7 cellular contexts compared by ENCODE assay signal in genomic region chr21:43456616-43457311, GRCh38. TPM values are rescaled to one million over a fixed set of nuclear protein-coding genes. Genes with fewer than 3 reads are reported as not detected.
A peak's percentile ranks its signal among the peaks of the same experiment; 100 is the strongest.
DNase-seq lines count a peak whose midpoint lies in the region; ATAC-seq, FAIRE-seq and TF ChIP-seq lines count a peak whose summit lies in the region.
"Not testable (repeated sequence)": the region's sequence is repeated elsewhere in the genome, so short reads cannot be mapped to it uniquely, and the experiment has no call there.

No MANE protein-coding gene starts in this region.

- no CpG with 5 or more reads among the region's 33 CpGs for WGBS in body of pancreas, 2 donors
- no CpG with 5 or more reads among the region's 33 CpGs for WGBS in heart left ventricle, 4 donors

- not testable (repeated sequence) for DNase-seq in GM12891 (ENCODE audit: insufficient read length, low spot score); activated CD8-positive, alpha-beta memory T cell treated with anti-CD3 and anti-CD28 coated beads, Interleukin-2, amount 10 ng/mL, durations not matched to agents 7 days and 5 days; body of pancreas; heart left ventricle; left lobe of liver (ENCODE audit: low spot score); naive thymus-derived CD4-positive, alpha-beta T cell

- not testable (repeated sequence) for H3K4me1 Mint-ChIP-seq in activated CD8-positive, alpha-beta memory T cell treated with anti-CD3 and anti-CD28 coated beads, Interleukin-2, amount 10 ng/mL, durations not matched to agents 7 days and 5 days; naive thymus-derived CD4-positive, alpha-beta T cell; stimulated activated memory B cell treated with anti-CD40 and anti-IgM and Interleukin-4, amounts not matched to agents 10 μg/mL and 1 μg/mL and 100 μg/mL, for 72 hours

- TF ChIP-seq CTCF in body of pancreas (IDR thresholded peaks at IDR 0.05); heart left ventricle (IDR thresholded peaks at IDR 0.05): not testable (repeated sequence)

- POLR2A ChIA-PET in naive thymus-derived CD4-positive, alpha-beta T cell (lab: Charles Lee), result not testable (repeated sequence)

- H3K4me1 ChIP-seq in body of pancreas; heart left ventricle; naive thymus-derived CD4-positive, alpha-beta T cell (ENCODE audit: control insufficient read depth in 2 of 2, insufficient read depth in 2 of 2, low read length in 2 of 2): not testable (repeated sequence)

- not testable (repeated sequence) for H3K9me3 Mint-ChIP-seq in activated CD8-positive, alpha-beta memory T cell treated with anti-CD3 and anti-CD28 coated beads, Interleukin-2, amount 10 ng/mL, durations not matched to agents 7 days and 5 days (ENCODE audit: low read depth); naive thymus-derived CD4-positive, alpha-beta T cell; stimulated activated memory B cell treated with anti-CD40 and anti-IgM and Interleukin-4, amounts not matched to agents 10 μg/mL and 1 μg/mL and 100 μg/mL, for 72 hours

- not testable (repeated sequence) for H3K27me3 ChIP-seq in body of pancreas; heart left ventricle; naive thymus-derived CD4-positive, alpha-beta T cell (ENCODE audit: control insufficient read depth in 2 of 2, insufficient read depth in 2 of 2, low read length in 2 of 2)

- H3K36me3 Mint-ChIP-seq in activated CD8-positive, alpha-beta memory T cell treated with anti-CD3 and anti-CD28 coated beads, Interleukin-2, amount 10 ng/mL, durations not matched to agents 7 days and 5 days; naive thymus-derived CD4-positive, alpha-beta T cell; stimulated activated memory B cell treated with anti-CD40 and anti-IgM and Interleukin-4, amounts not matched to agents 10 μg/mL and 1 μg/mL and 100 μg/mL, for 72 hours: not testable (repeated sequence)

- not testable (repeated sequence) for H3K4me3 ChIP-seq in body of pancreas; heart left ventricle; naive thymus-derived CD4-positive, alpha-beta T cell (ENCODE audit: low read length)

- CTCF ChIA-PET in activated CD8-positive, alpha-beta memory T cell treated with anti-CD3 and anti-CD28 coated beads, Interleukin-2, amount 10 ng/mL, durations not matched to agents 7 days and 5 days (lab: Charles Lee); naive thymus-derived CD4-positive, alpha-beta T cell (lab: Charles Lee): not testable (repeated sequence)

- not testable (repeated sequence) for H3K36me3 ChIP-seq in body of pancreas (replicated peaks in 1 of 2; ENCODE audit: insufficient read depth in 1 of 2, low read depth in 2 of 2); heart left ventricle; naive thymus-derived CD4-positive, alpha-beta T cell (ENCODE audit: control insufficient read depth in 2 of 3, insufficient read depth in 3 of 3, low read length in 3 of 3)

- peak; percentile 28 for ATAC-seq in activated CD8-positive, alpha-beta memory T cell treated with anti-CD3 and anti-CD28 coated beads, Interleukin-2, amount 10 ng/mL, durations not matched to agents 7 days and 5 days
- ATAC-seq in body of pancreas (peak; percentile 27), heart left ventricle (peak; percentile 74 to 88 (median 82)), left lobe of liver (peak; percentile 47)
- ATAC-seq in naive thymus-derived CD4-positive, alpha-beta T cell, result peak; percentile 56
- peak; percentile 73 for ATAC-seq in stimulated activated memory B cell treated with anti-CD40 and anti-IgM and Interleukin-4, amounts not matched to agents 10 μg/mL and 1 μg/mL and 100 μg/mL, for 72 hours

- not testable (repeated sequence) for H3K27me3 Mint-ChIP-seq in activated CD8-positive, alpha-beta memory T cell treated with anti-CD3 and anti-CD28 coated beads, Interleukin-2, amount 10 ng/mL, durations not matched to agents 7 days and 5 days; naive thymus-derived CD4-positive, alpha-beta T cell; stimulated activated memory B cell treated with anti-CD40 and anti-IgM and Interleukin-4, amounts not matched to agents 10 μg/mL and 1 μg/mL and 100 μg/mL, for 72 hours

- intact Hi-C loops in body of pancreas (cut with DNase I); heart left ventricle (cut with DNase I); naive thymus-derived CD4-positive, alpha-beta T cell (cut with micrococcal nuclease): not testable (repeated sequence)

- H3K27ac ChIP-seq in body of pancreas; heart left ventricle; naive thymus-derived CD4-positive, alpha-beta T cell (ENCODE audit: low read depth, low read length): not testable (repeated sequence)

- H3K9me3 ChIP-seq in body of pancreas; heart left ventricle; naive thymus-derived CD4-positive, alpha-beta T cell (ENCODE audit: control insufficient read depth in 2 of 3, low read length in 3 of 3): not testable (repeated sequence)

- not testable (repeated sequence) for H3K4me3 Mint-ChIP-seq in activated CD8-positive, alpha-beta memory T cell treated with anti-CD3 and anti-CD28 coated beads, Interleukin-2, amount 10 ng/mL, durations not matched to agents 7 days and 5 days; naive thymus-derived CD4-positive, alpha-beta T cell; stimulated activated memory B cell treated with anti-CD40 and anti-IgM and Interleukin-4, amounts not matched to agents 10 μg/mL and 1 μg/mL and 100 μg/mL, for 72 hours

- not testable (repeated sequence) for TF ChIP-seq POLR2A in GM12891 (IDR thresholded peaks at IDR 0.05; ENCODE audit: low read depth, low read length); body of pancreas (IDR thresholded peaks at IDR 0.05); heart left ventricle (IDR thresholded peaks at IDR 0.05)

- FAIRE-seq in GM12891 (lab: Jason Lieb, UNC), result peak; percentile 88

- H3K27ac Mint-ChIP-seq in activated CD8-positive, alpha-beta memory T cell treated with anti-CD3 and anti-CD28 coated beads, Interleukin-2, amount 10 ng/mL, durations not matched to agents 7 days and 5 days; naive thymus-derived CD4-positive, alpha-beta T cell; stimulated activated memory B cell treated with anti-CD40 and anti-IgM and Interleukin-4, amounts not matched to agents 10 μg/mL and 1 μg/mL and 100 μg/mL, for 72 hours: not testable (repeated sequence)

RNA-seq across cellular contexts. Expression of gene SIK1, which starts 29.8 kb away (rescaled TPM):
- polyA plus RNA-seq in GM12891 (2012; ENCODE audit: low read depth, missing spikeins), result 1.5 TPM
- total RNA-seq in activated CD8-positive, alpha-beta memory T cell treated with anti-CD3 and anti-CD28 coated beads, Interleukin-2, amount 10 ng/mL, durations not matched to agents 7 days and 5 days, result 1 to 10 TPM; 7.8 to 7.9 TPM
- total RNA-seq in body of pancreas (10 to 100 TPM in 1 of 2 donors, under 1 TPM in 1; 0.52 to 43.2 TPM), heart left ventricle (10 to 100 TPM in 4 of 9 donors, 1 to 10 TPM in 4, under 1 TPM in 1; 0.38 to 53.5 (median 5.4) TPM), left lobe of liver (6.3 TPM)
- polyA plus RNA-seq in heart left ventricle, result 1 to 10 TPM; 1.4 to 5.7 TPM
- total RNA-seq in naive thymus-derived CD4-positive, alpha-beta T cell, result 100 to 1,000 TPM in 2 of 5 experiments, 10 to 100 TPM in 1, 1 to 10 TPM in 2; 1.5 to 414 (median 10.7) TPM
- under 1 TPM in 1 of 2 donors, not detected in 1; 0.21 TPM for polyA plus RNA-seq in naive thymus-derived CD4-positive, alpha-beta T cell

Comparison
In these comparisons a context has a peak if more than half of its experiments do, and no peak if none do; other contexts are left out.
1. ATAC-seq: peak in every context shown above with its lines; median percentile 82 in heart left ventricle; 73 in stimulated activated memory B cell treated with anti-CD40 and anti-IgM and Interleukin-4, amounts not matched to agents 10 μg/mL and 1 μg/mL and 100 μg/mL, for 72 hours; 56 in naive thymus-derived CD4-positive, alpha-beta T cell; 47 in left lobe of liver; 28 in activated CD8-positive, alpha-beta memory T cell treated with anti-CD3 and anti-CD28 coated beads, Interleukin-2, amount 10 ng/mL, durations not matched to agents 7 days and 5 days; 27 in body of pancreas.